In genomic region chr14:54440870-54441868, GRCh38 we compare ENCODE assay signal across 8 cellular contexts. TPM values are rescaled to one million over a fixed set of nuclear protein-coding genes. Genes with fewer than 3 reads are reported as not detected.
A peak's percentile ranks its signal among the peaks of the same experiment; 100 is the strongest.
DNase-seq lines count a peak whose midpoint lies in the region; ATAC-seq and TF ChIP-seq lines count a peak whose summit lies in the region.

Gene CNIH1, minus strand, starts transcription at chr14:54441374. Its CDS starts 47 bp downstream, at chr14:54441327.

- H3K9me3 Mint-ChIP-seq in type B pancreatic cell = no peaks in the 10 kb centered on the region

- peaks cover 10% of the 10 kb centered on the region for H3K4me1 ChIP-seq in cardiac muscle cell (ENCODE audit: low read depth)

- no peaks in the 10 kb centered on the region for H3K27me3 Mint-ChIP-seq in type B pancreatic cell

- H3K79me2 ChIP-seq in SU-DHL-6 (ENCODE audit: insufficient read depth, low read length) = peaks cover 46% of the 10 kb centered on the region

- no peaks in the 10 kb centered on the region for H3K9me2 ChIP-seq in SU-DHL-6 (replicated peaks; ENCODE audit: insufficient read depth, low read length)

- H3K9me3 ChIP-seq in SU-DHL-6 (ENCODE audit: insufficient read depth, low read length) (no peaks in the 10 kb centered on the region), cardiac muscle cell (ENCODE audit: low read depth) (no peaks in the 10 kb centered on the region)

- H3K36me3 ChIP-seq in SU-DHL-6 (ENCODE audit: low read length) = no peaks in the 10 kb centered on the region
- no peaks in the 10 kb centered on the region for H3K36me3 ChIP-seq in cardiac muscle cell

- H3K27ac Mint-ChIP-seq in type B pancreatic cell = peak within 1 kb of the TSS; percentile 95

- peaks cover 60% of the 10 kb centered on the region for H3K4me1 Mint-ChIP-seq in type B pancreatic cell (ENCODE audit: unreplicated experiment)

- H3K4me3 ChIP-seq in SU-DHL-6 (ENCODE audit: insufficient read depth, low read length, poor library complexity, severe bottlenecking) = peak within 1 kb of the TSS; percentile 77
- H3K4me3 ChIP-seq in cardiac muscle cell = peak within 1 kb of the TSS; percentile 69

- H3K4me3 Mint-ChIP-seq in type B pancreatic cell = peak within 1 kb of the TSS; percentile 96

- H4K20me1 ChIP-seq in SU-DHL-6 (ENCODE audit: low read depth, low read length) = no peaks in the 10 kb centered on the region

- ATAC-seq in HG02759 (IDR thresholded peaks at IDR 0.05; ENCODE audit: unreplicated experiment) = peak; percentile 96

- peak within 1 kb of the TSS; percentile 69 for H3K9ac ChIP-seq in SU-DHL-6 (ENCODE audit: low read length)

- peak within 1 kb of the TSS; percentile 78 for H3K4me2 ChIP-seq in SU-DHL-6 (ENCODE audit: low read depth, low read length, poor library complexity, severe bottlenecking)

- H3F3A ChIP-seq in SU-DHL-6 (ENCODE audit: insufficient read depth) = no peaks in the 10 kb centered on the region

- peak within 1 kb of the TSS; percentile 98 for H2AFZ ChIP-seq in SU-DHL-6 (ENCODE audit: low read depth, low read length, severe bottlenecking)

- H3K36me3 Mint-ChIP-seq in type B pancreatic cell = peaks cover 16% of the 10 kb centered on the region

- no peaks in the 10 kb centered on the region for H3K27me3 ChIP-seq in SU-DHL-6 (ENCODE audit: low read length)
- H3K27me3 ChIP-seq in cardiac muscle cell = no peaks in the 10 kb centered on the region

- TF ChIP-seq CTCF in GM12873 (IDR thresholded peaks at IDR 0.05; ENCODE audit: insufficient read depth, low read depth, low read length, missing control alignments) = peak; percentile 92
- TF ChIP-seq CTCF in SU-DHL-6 (IDR thresholded peaks at IDR 0.05; ENCODE audit: insufficient read depth, low read length, poor library complexity, severe bottlenecking) = peak; percentile 84
- TF ChIP-seq CTCF in cardiac muscle cell (IDR thresholded peaks at IDR 0.05; ENCODE audit: low read depth, low read length) = peak; percentile 94
- TF ChIP-seq CTCF in type B pancreatic cell (conservative IDR thresholded peaks at IDR 0.05) = peak; percentile 95

- DNase-seq in NCI-H128 (lab: John Stamatoyannopoulos, UW; ENCODE audit: unreplicated experiment) = peak; percentile 86
- DNase-seq in activated naive CD8-positive, alpha-beta T cell treated with anti-CD3 and anti-CD28 coated beads, Interleukin-2, amount 50 U/mL, for 16 hours (ENCODE audit: low read depth, low spot score) = peak; percentile 78
- DNase-seq in cardiac muscle cell (ENCODE audit: low read depth in 1 of 2, low spot score in 1 of 2) = peak; percentile 95 to 96
- peak; percentile 83 for DNase-seq in pons (ENCODE audit: low spot score)
- DNase-seq in type B pancreatic cell (ENCODE audit: extremely low spot score, unreplicated experiment) = peak; percentile 97

- H3K27ac ChIP-seq in SU-DHL-6 (ENCODE audit: low read depth, low read length) (peak within 1 kb of the TSS; percentile 79), cardiac muscle cell (peak within 1 kb of the TSS; percentile 95)

RNA-seq across cellular contexts. Expression of gene CNIH1, which starts in this region (rescaled TPM):
- total RNA-seq in cardiac muscle cell = 87.3 and 128 TPM in 2 replicates
- 87.2 and 106 TPM in 2 replicates for polyA plus RNA-seq in cardiac muscle cell
- 111 and 121 TPM in 2 replicates for total RNA-seq in type B pancreatic cell (ENCODE audit: low replicate concordance)

Comparison
In these comparisons a context has a peak if more than half of its experiments do, and no peak if none do; other contexts are left out.
1. Peak in every context shown above with its lines: DNase-seq, ATAC-seq, H3K4me3 ChIP-seq and H3K27ac ChIP-seq.